ENCODE assay signal across 8 cellular contexts in the genomic region with DNA sequence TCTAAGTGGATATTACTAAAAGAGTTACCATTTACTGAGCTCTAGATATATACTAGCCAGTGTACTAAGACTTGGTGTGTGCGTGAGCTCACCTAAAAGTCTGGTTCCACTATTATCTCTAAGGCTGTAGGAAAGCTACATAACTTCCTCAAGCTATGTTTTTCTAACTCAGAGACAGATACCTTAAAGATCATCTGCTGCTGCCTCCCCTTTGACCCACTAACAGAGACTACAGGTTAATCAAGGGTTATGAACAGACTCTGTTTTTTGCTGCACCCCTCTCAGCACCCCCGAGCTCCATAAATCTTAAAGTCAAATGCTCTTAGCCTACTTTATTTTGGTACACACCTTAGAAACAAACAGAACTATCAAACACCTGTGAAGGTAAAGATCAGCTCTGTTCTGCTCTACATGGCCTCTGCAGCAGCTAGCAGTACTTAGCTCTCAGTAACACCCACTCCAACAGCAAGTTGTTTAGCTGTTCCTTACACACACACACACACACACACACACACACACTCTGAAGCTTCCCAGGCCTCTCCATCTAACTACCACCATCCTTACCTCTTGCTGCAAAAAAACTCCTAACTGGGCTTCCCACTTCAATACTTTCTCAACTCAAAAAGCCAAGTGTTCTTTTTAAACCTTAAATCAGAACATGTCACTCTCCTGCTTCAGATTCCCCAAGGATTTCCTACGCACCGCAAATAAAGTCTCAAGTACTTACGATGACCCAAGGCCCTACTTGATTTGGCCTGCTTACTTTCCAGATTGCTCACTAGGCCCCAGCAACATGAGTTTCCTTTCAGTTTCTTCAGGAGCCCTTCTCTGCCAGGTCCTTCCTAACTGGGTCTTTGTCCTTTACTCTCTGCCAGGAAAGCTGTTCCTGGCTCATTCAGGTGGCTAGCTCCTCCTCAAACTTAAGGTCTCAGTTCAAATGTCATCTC. TPM values are rescaled to one million over a fixed set of nuclear protein-coding genes. Genes with fewer than 3 reads are reported as not detected.
DNase-seq lines count a peak whose midpoint lies in the region; ATAC-seq and TF ChIP-seq lines count a peak whose summit lies in the region.
"Not testable (repeated sequence)": the region's sequence is repeated elsewhere in the genome, so short reads cannot be mapped to it uniquely, and the experiment has no call there.

No MANE protein-coding gene starts in this region.

- TF ChIP-seq EP300 in upper lobe of left lung (IDR thresholded peaks at IDR 0.05): not testable (repeated sequence)

- not testable (repeated sequence) for H3K4me1 ChIP-seq in Panc1 (ENCODE audit: control insufficient read depth, insufficient read depth, low read length); rectal smooth muscle tissue (ENCODE audit: control insufficient read depth, insufficient read depth, low read length)
- H3K4me1 ChIP-seq in upper lobe of left lung: peaks cover 33 to 66% (median 50%) of the 10 kb centered on the region in 4 donors

- not testable (repeated sequence) for H3K9me3 Mint-ChIP-seq in activated naive CD4-positive, alpha-beta T cell treated with anti-CD3 and anti-CD28 coated beads, Interleukin-2, amount 10 ng/mL, durations not matched to agents 7 days and 5 days; chondrocyte (ENCODE audit: low read depth); glutamatergic neuron (ENCODE audit: unreplicated experiment); memory B cell

- peaks cover 33% of the 10 kb centered on the region for H3K4me1 Mint-ChIP-seq in activated naive CD4-positive, alpha-beta T cell treated with anti-CD3 and anti-CD28 coated beads, Interleukin-2, amount 10 ng/mL, durations not matched to agents 7 days and 5 days
- H3K4me1 Mint-ChIP-seq in chondrocyte (ENCODE audit: low read depth) (peaks cover 66% of the 10 kb centered on the region), glutamatergic neuron (ENCODE audit: low read depth, unreplicated experiment) (peaks cover 18% of the 10 kb centered on the region), memory B cell (peaks cover 43% of the 10 kb centered on the region)

- TSS peak; percentile 33 for BruUV-seq in Panc1 (replicated peaks; lab: Mats Ljungman, UMichigan)

- in situ Hi-C loops in Panc1 (cut with HindIII; ENCODE audit: low pct_unique_long_range_greater_than_20kb, low sequenced_read_pairs): not testable (repeated sequence)

- H3K27ac Mint-ChIP-seq in activated naive CD4-positive, alpha-beta T cell treated with anti-CD3 and anti-CD28 coated beads, Interleukin-2, amount 10 ng/mL, durations not matched to agents 7 days and 5 days: peak overlapping the region; percentile 8
- peak overlapping the region; percentile 70 for H3K27ac Mint-ChIP-seq in chondrocyte (ENCODE audit: unreplicated experiment)
- H3K27ac Mint-ChIP-seq in glutamatergic neuron (ENCODE audit: unreplicated experiment): peak overlapping the region; percentile 28
- peak overlapping the region; percentile 82 for H3K27ac Mint-ChIP-seq in memory B cell

- not testable (repeated sequence) for TF ChIP-seq CTCF in Panc1 (IDR thresholded peaks at IDR 0.05); chondrocyte (IDR thresholded peaks at IDR 0.05); glutamatergic neuron (IDR thresholded peaks at IDR 0.05; ENCODE audit: partially characterized antibody, unreplicated experiment); upper lobe of left lung (IDR thresholded peaks at IDR 0.05)

- H3K27me3 Mint-ChIP-seq in activated naive CD4-positive, alpha-beta T cell treated with anti-CD3 and anti-CD28 coated beads, Interleukin-2, amount 10 ng/mL, durations not matched to agents 7 days and 5 days; chondrocyte (ENCODE audit: low read depth); glutamatergic neuron (ENCODE audit: unreplicated experiment); memory B cell: not testable (repeated sequence)

- H3K27me3 ChIP-seq in Panc1 (ENCODE audit: control insufficient read depth, insufficient read depth, low read length); rectal smooth muscle tissue (ENCODE audit: control insufficient read depth, insufficient read depth, low read length); upper lobe of left lung: not testable (repeated sequence)

- not testable (repeated sequence) for H3K36me3 ChIP-seq in Panc1 (ENCODE audit: control insufficient read depth, insufficient read depth, low read length); rectal smooth muscle tissue (ENCODE audit: control insufficient read depth, insufficient read depth, low read length); upper lobe of left lung

- intact Hi-C loops in Panc1 (cut with micrococcal nuclease; ENCODE audit: unreplicated experiment): not testable (repeated sequence)

- POLR2A ChIA-PET in Panc1 (lab: Charles Lee): interaction anchor here (0.7 kb wide), 1 partner anchor 95 kb away, joined by 3 read pairs; no protein-coding TSS in a partner anchor

- H3K9me3 ChIP-seq in Panc1 (ENCODE audit: control insufficient read depth, insufficient read depth, low read depth, low read length); upper lobe of left lung: not testable (repeated sequence)

- peak in 1 of 4 donors; percentile 13 for TF ChIP-seq POLR2A in upper lobe of left lung (IDR thresholded peaks at IDR 0.05)

- not testable (repeated sequence) for H3K4me3 ChIP-seq in Panc1 (ENCODE audit: low read depth in 2 of 2, low read length in 2 of 2); upper lobe of left lung
- H3K4me3 ChIP-seq in rectal smooth muscle tissue (ENCODE audit: low read length): peak overlapping the region; percentile 15

- 0 out of 2 replicates have a peak overlapping the region, but pooled peaks have one; percentile 23 for H3K27ac ChIP-seq in Panc1 (ENCODE audit: low read length)
- peak overlapping the region; percentile 38 for H3K27ac ChIP-seq in rectal smooth muscle tissue (ENCODE audit: low read depth, low read length)
- H3K27ac ChIP-seq in upper lobe of left lung: peak overlapping the region; percentile 46 to 71 (median 54)

- DNase-seq in DMS79 treated with DMSO at 0.1 percent for 48 hours (lab: John Stamatoyannopoulos, UW) (peak; percentile 37), upper lobe of left lung (peak in 1 of 2 donors; percentile 45)
- not testable (repeated sequence) for DNase-seq in Panc1 (ENCODE audit: low read depth, low spot score); activated naive CD4-positive, alpha-beta T cell treated with anti-CD3 and anti-CD28 coated beads, Interleukin-2, amount 10 ng/mL, durations not matched to agents 7 days and 5 days; chondrocyte (ENCODE audit: low spot score); glutamatergic neuron; memory B cell (ENCODE audit: low spot score in 2 of 2)

- peaks cover 13% of the 10 kb centered on the region for H3K36me3 Mint-ChIP-seq in activated naive CD4-positive, alpha-beta T cell treated with anti-CD3 and anti-CD28 coated beads, Interleukin-2, amount 10 ng/mL, durations not matched to agents 7 days and 5 days
- H3K36me3 Mint-ChIP-seq in chondrocyte (ENCODE audit: low read depth); glutamatergic neuron (ENCODE audit: unreplicated experiment); memory B cell: not testable (repeated sequence)

- WGBS in upper lobe of left lung, 2 donors: 47 to 48% methylated on average over 5 of the region's 5 CpGs

- H3K4me3 Mint-ChIP-seq in activated naive CD4-positive, alpha-beta T cell treated with anti-CD3 and anti-CD28 coated beads, Interleukin-2, amount 10 ng/mL, durations not matched to agents 7 days and 5 days; chondrocyte (ENCODE audit: unreplicated experiment); glutamatergic neuron (ENCODE audit: unreplicated experiment): not testable (repeated sequence)
- H3K4me3 Mint-ChIP-seq in memory B cell: peak overlapping the region; percentile 4

- not testable (repeated sequence) for ATAC-seq in Panc1; upper lobe of left lung (ENCODE audit: low FRiP score in 2 of 2)
- ATAC-seq in memory B cell (ENCODE audit: low read depth): peak; percentile 45

- CTCF ChIA-PET in Panc1 (lab: Charles Lee): not testable (repeated sequence)
- CTCF ChIA-PET in activated naive CD4-positive, alpha-beta T cell treated with anti-CD3 and anti-CD28 coated beads, Interleukin-2, amount 10 ng/mL, durations not matched to agents 7 days and 5 days (lab: Charles Lee): interaction anchor here (1.1 kb wide), 1 partner anchor 82 kb away, joined by 3 read pairs; no protein-coding TSS in a partner anchor

- not testable (repeated sequence) for H3K9ac ChIP-seq in rectal smooth muscle tissue (ENCODE audit: low read length)

RNA-seq across cellular contexts. Expression of gene NCOR1, which starts 12.5 kb away (rescaled TPM):
- total RNA-seq in Panc1 (2021; ENCODE audit: unreplicated experiment) (83.8 TPM), chondrocyte (102 to 115 TPM (median 108 TPM) in 3 replicates), glutamatergic neuron (ENCODE audit: unreplicated experiment) (152 TPM), upper lobe of left lung (100 to 1,000 TPM; 111 to 301 (median 147) TPM)
- 48.7 TPM for polyA plus RNA-seq in Panc1 (2012; ENCODE audit: insufficient read length)

RNA-seq across cellular contexts. Expression of gene PIGL, which starts 14.2 kb away (rescaled TPM):
- total RNA-seq in Panc1 (2021; ENCODE audit: unreplicated experiment) (14.8 TPM), chondrocyte (15.9 to 21.9 TPM (median 19.1 TPM) in 3 replicates), glutamatergic neuron (ENCODE audit: unreplicated experiment) (37.0 TPM), upper lobe of left lung (100 to 1,000 TPM in 1 of 6 donors, 10 to 100 TPM in 5; 20.8 to 207 (median 53.1) TPM)
- polyA plus RNA-seq in Panc1 (2012; ENCODE audit: insufficient read length): 8.3 TPM

Comparison
In these comparisons a context has a peak if more than half of its experiments do, and no peak if none do; other contexts are left out.
1. H3K27ac Mint-ChIP-seq: peak in every context shown above with its lines; median percentile 82 in memory B cell; 70 in chondrocyte; 28 in glutamatergic neuron; 8 in activated naive CD4-positive, alpha-beta T cell treated with anti-CD3 and anti-CD28 coated beads, Interleukin-2, amount 10 ng/mL, durations not matched to agents 7 days and 5 days.